Comparison of ENCODE assay signal across 1 cellular context in genomic region chr4:173507471-173508385, GRCh38.
TF ChIP-seq lines count a peak whose summit lies in the region.

No MANE protein-coding gene starts in this region.

TF ChIP-seq in endothelial cell of umbilical vein, 7 proteins besides CTCF, POLR2A, EP300 and RAD21:
- TF ChIP-seq MYC (IDR thresholded peaks at IDR 0.05; ENCODE audit: low read depth, low read length) (no peak), EZH2 (IDR thresholded peaks at IDR 0.05; ENCODE audit: borderline replicate concordance, low read depth, low read length, severe bottlenecking) (peak; percentile 77)
